In the genomic region with DNA sequence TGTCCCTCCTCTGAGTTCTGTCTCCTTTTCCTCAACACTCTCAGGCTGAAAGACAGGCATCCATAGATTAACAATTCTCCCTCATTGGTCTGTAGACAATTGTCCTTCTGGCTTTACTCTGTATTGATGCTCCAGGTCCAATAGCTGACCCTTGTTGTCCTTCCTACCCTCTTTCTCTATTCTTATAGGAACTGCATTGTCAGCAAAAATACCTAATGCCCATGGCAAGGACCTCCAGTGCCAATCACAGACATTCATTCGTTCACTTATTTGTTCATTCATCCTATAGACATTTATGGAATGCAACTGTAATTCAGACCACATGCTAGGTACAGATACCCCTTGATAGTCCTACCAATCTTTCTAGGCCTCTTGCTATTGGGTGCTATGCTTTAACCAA, we compare ENCODE assay signal across 1 cellular context.
A peak's percentile ranks its signal among the peaks of the same experiment; 100 is the strongest.
TF ChIP-seq lines count a peak whose summit lies in the region.

No MANE protein-coding gene starts in this region.

TF ChIP-seq in A549, 52 proteins besides CTCF, POLR2A, EP300 and RAD21 (continued from another document):
- TF ChIP-seq, protein P1, sequence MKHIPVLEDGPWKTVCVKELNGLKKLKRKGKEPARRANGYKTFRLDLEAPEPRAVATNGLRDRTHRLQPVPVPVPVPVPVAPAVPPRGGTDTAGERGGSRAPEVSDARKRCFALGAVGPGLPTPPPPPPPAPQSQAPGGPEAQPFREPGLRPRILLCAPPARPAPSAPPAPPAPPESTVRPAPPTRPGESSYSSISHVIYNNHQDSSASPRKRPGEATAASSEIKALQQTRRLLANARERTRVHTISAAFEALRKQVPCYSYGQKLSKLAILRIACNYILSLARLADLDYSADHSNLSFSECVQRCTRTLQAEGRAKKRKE (CRISPR knock-in tag; IDR thresholded peaks at IDR 0.05; ENCODE audit: low read depth) = no peak
- no peak for TF ChIP-seq JUN (IDR thresholded peaks at IDR 0.05)
- TF ChIP-seq MAFK (IDR thresholded peaks at IDR 0.05; ENCODE audit: partially characterized antibody) = peak; percentile 92
- TF ChIP-seq TFCP2L1 (CRISPR knock-in tag; IDR thresholded peaks at IDR 0.05) = no peak
- TF ChIP-seq ZC3H11A (IDR thresholded peaks at IDR 0.05) = no peak
- TF ChIP-seq, protein P2, sequence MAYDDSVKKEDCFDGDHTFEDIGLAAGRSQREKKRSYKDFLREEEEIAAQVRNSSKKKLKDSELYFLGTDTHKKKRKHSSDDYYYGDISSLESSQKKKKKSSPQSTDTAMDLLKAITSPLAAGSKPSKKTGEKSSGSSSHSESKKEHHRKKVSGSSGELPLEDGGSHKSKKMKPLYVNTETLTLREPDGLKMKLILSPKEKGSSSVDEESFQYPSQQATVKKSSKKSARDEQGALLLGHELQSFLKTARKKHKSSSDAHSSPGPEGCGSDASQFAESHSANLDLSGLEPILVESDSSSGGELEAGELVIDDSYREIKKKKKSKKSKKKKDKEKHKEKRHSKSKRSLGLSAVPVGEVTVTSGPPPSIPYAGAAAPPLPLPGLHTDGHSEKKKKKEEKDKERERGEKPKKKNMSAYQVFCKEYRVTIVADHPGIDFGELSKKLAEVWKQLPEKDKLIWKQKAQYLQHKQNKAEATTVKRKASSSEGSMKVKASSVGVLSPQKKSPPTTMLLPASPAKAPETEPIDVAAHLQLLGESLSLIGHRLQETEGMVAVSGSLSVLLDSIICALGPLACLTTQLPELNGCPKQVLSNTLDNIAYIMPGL (CRISPR knock-in tag; IDR thresholded peaks at IDR 0.05; ENCODE audit: borderline replicate concordance) = no peak
